In genomic region chr6:161631676-161632194, GRCh38 we compare ENCODE assay signal across 13 cellular contexts.
DNase-seq lines count a peak whose midpoint lies in the region; ATAC-seq and TF ChIP-seq lines count a peak whose summit lies in the region.
"Had no signal": no experiment of that assay in that cellular context is flagged by ENCODE, and none has a peak within 500 bp of the region (broad histone marks: within the 10 kb centered on the region; RNA-seq: fewer than 3 reads in every experiment).

No MANE protein-coding gene starts in this region.

- H3K4me3 ChIP-seq in left ventricle myocardium inferior: no peak overlapping the region
- no peak overlapping the region for H3K4me3 ChIP-seq in aorta (ENCODE audit: low read length in 2 of 2)
- H3K4me3 ChIP-seq: lung had no signal

- 14 to 21% methylated on average over 2 of the region's 2 CpGs for WGBS in aorta, 2 donors

- intact Hi-C loops in Right ventricle myocardium superior (cut with DNase I): no loop called here
- intact Hi-C loops in left ventricle myocardium inferior (cut with micrococcal nuclease): no loop called here
- intact Hi-C loops in aorta (cut with DNase I): no loop called here

- H3K4me1 ChIP-seq in left ventricle myocardium inferior (peaks cover 7% of the 10 kb centered on the region), aorta (ENCODE audit: control insufficient read depth in 1 of 2, insufficient read depth in 2 of 2, low read length in 2 of 2) (no peaks in the 10 kb centered on the region)

- ATAC-seq in Right ventricle myocardium superior (ENCODE audit: poor library complexity) (peak; percentile 12), aorta (ENCODE audit: low FRiP score) (peak; percentile 39), HG02623 (IDR thresholded peaks at IDR 0.05; ENCODE audit: unreplicated experiment) (no peak)

- DNase-seq in Right ventricle myocardium superior (no peak), left ventricle myocardium inferior (no peak), astrocyte of the hippocampus (ENCODE audit: low read depth, low spot score) (peak; percentile 88), iris pigment epithelial cell (ENCODE audit: low read depth) (peak; percentile 40), aorta (no peak), GF-D8 (lab: John Stamatoyannopoulos, UW) (no peak), COR-L47 (lab: John Stamatoyannopoulos, UW) (no peak)
- DNase-seq: activated naive CD4-positive, alpha-beta T cell; glutamatergic neuron; KG1; NCI-H2081 had no signal

- H3K36me3 ChIP-seq in left ventricle myocardium inferior: no peaks in the 10 kb centered on the region
- no peaks in the 10 kb centered on the region for H3K36me3 ChIP-seq in aorta (ENCODE audit: control insufficient read depth in 1 of 2, insufficient read depth in 2 of 2, low read length in 1 of 2)

- TF ChIP-seq CTCF in left ventricle myocardium inferior (IDR thresholded peaks at IDR 0.05; ENCODE audit: borderline replicate concordance): no peak

- no peaks in the 10 kb centered on the region for H3K27me3 ChIP-seq in left ventricle myocardium inferior (ENCODE audit: low read depth)
- H3K27me3 ChIP-seq in aorta (ENCODE audit: control insufficient read depth in 1 of 2, insufficient read depth in 2 of 2, low read length in 1 of 2): no peaks in the 10 kb centered on the region

- H3K27ac ChIP-seq in left ventricle myocardium inferior (replicated peaks) (no peak overlapping the region), aorta (ENCODE audit: low read depth in 1 of 2, low read length in 2 of 2) (no peak overlapping the region)

- H3K9me3 ChIP-seq in left ventricle myocardium inferior (replicated peaks) (no peaks in the 10 kb centered on the region), aorta (ENCODE audit: control insufficient read depth, low read length) (no peaks in the 10 kb centered on the region)

Comparison
In these comparisons a context has a peak if more than half of its experiments do, and no peak if none do; other contexts are left out.
1. DNase-seq: peak in astrocyte of the hippocampus (single experiment) and iris pigment epithelial cell (single experiment); none in Right ventricle myocardium superior (single experiment), left ventricle myocardium inferior (single experiment), aorta (0 of 2), GF-D8 (single experiment) and COR-L47 (single experiment).